28 cellular contexts compared by ENCODE assay signal in the genomic region with DNA sequence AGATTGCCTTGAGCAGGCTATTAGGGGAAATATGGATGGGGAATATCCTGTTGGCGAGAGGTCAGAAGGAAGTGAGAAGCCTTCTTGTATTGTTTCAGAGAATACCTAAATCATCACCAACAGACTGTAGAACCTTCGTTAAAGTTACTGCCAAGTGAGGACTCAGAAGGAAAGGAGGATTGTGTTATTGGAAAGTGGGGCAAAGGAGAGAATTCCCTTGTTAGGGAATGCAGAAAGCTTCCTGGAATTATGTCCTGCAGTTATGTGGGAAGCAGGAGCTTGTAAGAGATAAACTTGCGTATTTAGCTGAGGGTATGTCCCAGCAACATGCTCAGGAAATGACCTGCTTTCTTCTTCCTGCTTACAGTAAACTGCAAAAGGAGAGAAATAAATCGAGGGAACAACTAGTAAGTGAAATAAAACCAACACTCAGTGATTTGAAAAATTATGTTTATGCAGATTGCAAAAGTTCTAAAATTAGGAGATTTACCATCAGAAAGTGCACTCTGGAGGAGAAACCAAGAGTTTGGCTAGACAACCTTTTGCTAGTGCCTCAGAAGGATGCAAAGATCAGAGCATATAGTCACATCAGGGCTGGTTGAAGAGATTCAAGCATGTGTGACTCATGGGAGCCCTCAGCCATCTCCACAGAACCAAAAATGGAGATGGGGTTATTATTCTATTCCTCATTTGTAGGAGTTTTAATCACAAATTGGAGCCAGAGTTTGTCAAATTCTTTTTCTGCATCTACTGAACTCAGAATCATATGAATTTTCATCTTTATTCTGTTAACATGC. TPM values are rescaled to one million over a fixed set of nuclear protein-coding genes. Genes with fewer than 3 reads are reported as not detected.
DNase-seq lines count a peak whose midpoint lies in the region; ATAC-seq and TF ChIP-seq lines count a peak whose summit lies in the region.
"Had no signal": no experiment of that assay in that cellular context is flagged by ENCODE, and none has a peak within 500 bp of the region (broad histone marks: within the 10 kb centered on the region; RNA-seq: fewer than 3 reads in every experiment).

No MANE protein-coding gene starts in this region.

- H2AFZ ChIP-seq in OCI-LY7 (ENCODE audit: low read length), result peak overlapping the region; percentile 41; the same call in 1 of the 2 replicates

- 0 out of 2 replicates have a peak overlapping the region, but pooled peaks have one; percentile 20 for H3K4me2 ChIP-seq in OCI-LY7 (ENCODE audit: low read length)
- H3K4me2 ChIP-seq: KMS-11 had no signal

- H3K36me3 Mint-ChIP-seq in endothelial cell (ENCODE audit: low read depth, unreplicated experiment), result no peaks in the 10 kb centered on the region
- H3K36me3 Mint-ChIP-seq: activated naive CD4-positive, alpha-beta T cell treated with anti-CD3 and anti-CD28 coated beads, Interleukin-2, amount 50 U/mL, for 72 hours had no signal

- ATAC-seq in Right ventricle myocardium inferior, result no peak
- ATAC-seq in gastrocnemius medialis, result no peak
- no peak for ATAC-seq in stimulated activated naive CD8-positive, alpha-beta T cell treated with anti-CD3 and anti-CD28 coated beads, Interleukin-15, amount 100 ng/mL, for 72 hours
- ATAC-seq: activated CD8-positive, alpha-beta T cell treated with anti-CD3 and anti-CD28 coated beads, Interleukin-2, amount 10 ng/mL, durations not matched to agents 7 days and 5 days; activated naive CD4-positive, alpha-beta T cell treated with anti-CD3 and anti-CD28 coated beads, Interleukin-2, amount 50 U/mL, for 72 hours; effector memory CD8-positive, alpha-beta T cell had no signal

- TF ChIP-seq CTCF in OCI-LY7 (conservative IDR thresholded peaks at IDR 0.05; ENCODE audit: low read length), result no peak
- no peak for TF ChIP-seq CTCF in endothelial cell (IDR thresholded peaks at IDR 0.05; ENCODE audit: unreplicated experiment)
- TF ChIP-seq CTCF in spleen (IDR thresholded peaks at IDR 0.05 in 8 of 11, conservative IDR thresholded peaks at IDR 0.05 in 3 of 11), result no peak
- no peak for TF ChIP-seq CTCF in gastrocnemius medialis (IDR thresholded peaks at IDR 0.05 in 4 of 5, conservative IDR thresholded peaks at IDR 0.05 in 1 of 5)

- no peaks in the 10 kb centered on the region for H3K9me3 ChIP-seq in OCI-LY7 (ENCODE audit: low read length)
- H3K9me3 ChIP-seq in spleen, result no peaks in the 10 kb centered on the region
- no peaks in the 10 kb centered on the region for H3K9me3 ChIP-seq in gastrocnemius medialis
- H3K9me3 ChIP-seq: esophagus muscularis mucosa, SJSA1, upper lobe of left lung had no signal

- CTCF ChIA-PET in OCI-LY7 (lab: Charles Lee; ENCODE audit: unreplicated experiment), result no interaction called here

- H3K4me3 Mint-ChIP-seq in endothelial cell (ENCODE audit: unreplicated experiment), result peak overlapping the region; percentile 44
- no peak overlapping the region for H3K4me3 Mint-ChIP-seq in stimulated activated naive CD8-positive, alpha-beta T cell treated with anti-CD3 and anti-CD28 coated beads, Interleukin-15, amount 100 ng/mL, for 72 hours
- H3K4me3 Mint-ChIP-seq: activated CD8-positive, alpha-beta T cell treated with anti-CD3 and anti-CD28 coated beads, Interleukin-2, amount 10 ng/mL, durations not matched to agents 7 days and 5 days; effector memory CD8-positive, alpha-beta T cell had no signal

- DNase-seq in OCI-LY7 (ENCODE audit: low spot score), result no peak
- DNase-seq in endothelial cell (ENCODE audit: low spot score), result peak; percentile 18
- peak; percentile 36 to 71 for DNase-seq in lung microvascular endothelial cell (ENCODE audit: low read depth in 2 of 2)
- DNase-seq in spleen, result no peak
- no peak for DNase-seq in Right ventricle myocardium inferior (ENCODE audit: missing footprints)
- DNase-seq in gastrocnemius medialis, result no peak
- no peak for DNase-seq in stimulated activated naive CD8-positive, alpha-beta T cell treated with anti-CD3 and anti-CD28 coated beads, Interleukin-15, amount 100 ng/mL, for 72 hours
- DNase-seq: activated CD8-positive, alpha-beta T cell treated with anti-CD3 and anti-CD28 coated beads, Interleukin-2, amount 10 ng/mL, durations not matched to agents 7 days and 5 days; aorta; C1 segment of cervical spinal cord; COR-L47; DMS79 treated with DMSO at 0.1 percent for 48 hours; effector memory CD8-positive, alpha-beta T cell; NCI-H1417; NCI-H2081; NCI-H226; stimulated activated CD4-positive, alpha-beta T cell treated with anti-CD3 and anti-CD28 coated beads, Interleukin-1b, Interleukin-23, amount 100 ng/mL, for 48 hours; T-helper 1 cell; upper lobe of left lung had no signal

- H3K27ac Mint-ChIP-seq in endothelial cell (ENCODE audit: unreplicated experiment), result peak overlapping the region; percentile 95
- H3K27ac Mint-ChIP-seq in stimulated activated naive CD8-positive, alpha-beta T cell treated with anti-CD3 and anti-CD28 coated beads, Interleukin-15, amount 100 ng/mL, for 72 hours, result no peak overlapping the region
- H3K27ac Mint-ChIP-seq: activated CD8-positive, alpha-beta T cell treated with anti-CD3 and anti-CD28 coated beads, Interleukin-2, amount 10 ng/mL, durations not matched to agents 7 days and 5 days; activated naive CD4-positive, alpha-beta T cell treated with anti-CD3 and anti-CD28 coated beads, Interleukin-2, amount 50 U/mL, for 72 hours; activated T-helper 2 cell treated with anti-CD3 and anti-CD28 coated beads, Interferon-gamma antibody, Interleukin-2, Interleukin-4, amounts not matched to agents 10 μg/mL and 5 μg/mL and 100 μg/mL, durations not matched to agents 14 hours and 24 hours and 36 hours; effector memory CD8-positive, alpha-beta T cell; progenitor cell of endocrine pancreas had no signal

- in situ Hi-C loops in gastrocnemius medialis (cut with MboI; ENCODE audit: low sequenced_read_pairs in 4 of 4), result no loop called here

- H3K4me1 ChIP-seq in OCI-LY7 (ENCODE audit: insufficient read depth, low read length, poor library complexity, severe bottlenecking), result no peaks in the 10 kb centered on the region
- H3K4me1 ChIP-seq in spleen, result peaks cover 0 to 16% (median 3%) of the 10 kb centered on the region in 6 donors
- peaks cover 0 to 9% of the 10 kb centered on the region in 2 donors for H3K4me1 ChIP-seq in gastrocnemius medialis
- H3K4me1 ChIP-seq: SJSA1 had no signal

- intact Hi-C loops in OCI-LY7 (cut with micrococcal nuclease; ENCODE audit: unreplicated experiment), result loop anchor here (10.0 kb wide), 1 partner anchor 202 kb away; no protein-coding TSS in a partner anchor
- intact Hi-C loops in spleen (cut with DNase I; ENCODE audit: low total_unique reads), result loop anchor here (10.0 kb wide), 1 partner anchor 338 kb away; no protein-coding TSS in a partner anchor
- intact Hi-C loops in Right ventricle myocardium inferior (cut with DNase I), result loop anchor here (10.0 kb wide), 1 partner anchor 188 kb away; no protein-coding TSS in a partner anchor
- intact Hi-C loops in gastrocnemius medialis (cut with DNase I; ENCODE audit: low total_unique reads), result loop anchor here (5.0 kb wide), 1 partner anchor 1005 kb away; no protein-coding TSS in a partner anchor

- H3K27me3 Mint-ChIP-seq in endothelial cell (ENCODE audit: unreplicated experiment), result no peaks in the 10 kb centered on the region
- peaks cover 47% of the 10 kb centered on the region for H3K27me3 Mint-ChIP-seq in stimulated activated naive CD8-positive, alpha-beta T cell treated with anti-CD3 and anti-CD28 coated beads, Interleukin-15, amount 100 ng/mL, for 72 hours

- H3K36me3 ChIP-seq in OCI-LY7 (ENCODE audit: insufficient read depth, low read length) (no peaks in the 10 kb centered on the region), spleen (no peaks in the 10 kb centered on the region), gastrocnemius medialis (no peaks in the 10 kb centered on the region)
- H3K36me3 ChIP-seq: esophagus muscularis mucosa, SJSA1, upper lobe of left lung had no signal

- H3K4me1 Mint-ChIP-seq in endothelial cell (ENCODE audit: unreplicated experiment), result peaks cover 43% of the 10 kb centered on the region
- no peaks in the 10 kb centered on the region for H3K4me1 Mint-ChIP-seq in stimulated activated naive CD8-positive, alpha-beta T cell treated with anti-CD3 and anti-CD28 coated beads, Interleukin-15, amount 100 ng/mL, for 72 hours

- no peaks in the 10 kb centered on the region for H4K20me1 ChIP-seq in OCI-LY7 (ENCODE audit: insufficient read depth, low read length)

- H3K4me3 ChIP-seq in OCI-LY7 (ENCODE audit: low read depth, low read length, poor library complexity, severe bottlenecking) (no peak overlapping the region), spleen (no peak overlapping the region), gastrocnemius medialis (no peak overlapping the region)
- H3K4me3 ChIP-seq: esophagus muscularis mucosa, SJSA1, upper lobe of left lung had no signal

- H3K27ac ChIP-seq in OCI-LY7 (ENCODE audit: low read depth, low read length, poor library complexity, severe bottlenecking) (no peak overlapping the region), spleen (peak overlapping the region in 5 of 8 donors; percentile 30 to 60 (median 41)), gastrocnemius medialis (peak overlapping the region in 1 of 4 donors; percentile 13)
- H3K27ac ChIP-seq: KMS-11, SJSA1 had no signal

- POLR2A ChIA-PET in OCI-LY7 (lab: Charles Lee), result no interaction called here

- no peaks in the 10 kb centered on the region for H3K9me2 ChIP-seq in OCI-LY7 (ENCODE audit: insufficient read depth, low read length)

- no peaks in the 10 kb centered on the region for H3K9me3 Mint-ChIP-seq in endothelial cell (ENCODE audit: unreplicated experiment)
- H3K9me3 Mint-ChIP-seq in stimulated activated naive CD8-positive, alpha-beta T cell treated with anti-CD3 and anti-CD28 coated beads, Interleukin-15, amount 100 ng/mL, for 72 hours, result no peaks in the 10 kb centered on the region
- H3K9me3 Mint-ChIP-seq: activated naive CD4-positive, alpha-beta T cell treated with anti-CD3 and anti-CD28 coated beads, Interleukin-2, amount 50 U/mL, for 72 hours; activated T-helper 2 cell treated with anti-CD3 and anti-CD28 coated beads, Interferon-gamma antibody, Interleukin-2, Interleukin-4, amounts not matched to agents 10 μg/mL and 5 μg/mL and 100 μg/mL, durations not matched to agents 14 hours and 24 hours and 36 hours had no signal

- TF ChIP-seq POLR2A in spleen (IDR thresholded peaks at IDR 0.05), result no peak
- no peak for TF ChIP-seq POLR2A in gastrocnemius medialis (IDR thresholded peaks at IDR 0.05)

- BruUV-seq in OCI-LY7 (replicated peaks; lab: Mats Ljungman, UMichigan), result no TSS peak

- H3K79me2 ChIP-seq in OCI-LY7 (ENCODE audit: insufficient read depth, low read depth, low read length), result no peaks in the 10 kb centered on the region

- H3K27me3 ChIP-seq in spleen (replicated peaks in 1 of 7) (peaks cover 0 to 17% (median 0%) of the 10 kb centered on the region in 7 donors), gastrocnemius medialis (no peaks in the 10 kb centered on the region)
- H3K27me3 ChIP-seq: SJSA1, upper lobe of left lung had no signal

- 41 to 47% (median 45%) methylated on average over 4 of the region's 4 CpGs for WGBS in spleen, 5 donors

RNA-seq across cellular contexts. Expression of a gene that starts 32.7 kb away (rescaled TPM):
- not detected in 2 replicates for total RNA-seq in OCI-LY7 (2014; rRNA removed; shearing (Covaris generic))
- total RNA-seq in OCI-LY7 (2022), result not detected in 2 replicates
- total RNA-seq in endothelial cell (ENCODE audit: unreplicated experiment), result 0.15 TPM
- total RNA-seq in lung microvascular endothelial cell, result not detected in 2 replicates
- total RNA-seq in spleen, result under 1 TPM in 4 of 7 donors, not detected in 3; 0.32 to 0.85 (median 0.61) TPM
- under 1 TPM; 0.03 to 0.32 (median 0.20) TPM for polyA plus RNA-seq in spleen
- total RNA-seq in Right ventricle myocardium inferior, result not detected
- under 1 TPM in 2 of 4 donors, not detected in 2; 0.09 to 0.13 TPM for total RNA-seq in gastrocnemius medialis
- total RNA-seq: activated CD8-positive, alpha-beta T cell treated with anti-CD3 and anti-CD28 coated beads, Interleukin-2, amount 10 ng/mL, durations not matched to agents 7 days and 5 days; activated naive CD4-positive, alpha-beta T cell treated with anti-CD3 and anti-CD28 coated beads, Interleukin-2, amount 50 U/mL, for 72 hours; activated T-helper 2 cell treated with anti-CD3 and anti-CD28 coated beads, Interferon-gamma antibody, Interleukin-2, Interleukin-4, amounts not matched to agents 10 μg/mL and 5 μg/mL and 100 μg/mL, durations not matched to agents 14 hours and 24 hours and 36 hours; myocyte; progenitor cell of endocrine pancreas; SJSA1 had no signal
- polyA plus RNA-seq: AG04450, aorta, keratinocyte had no signal

Comparison
In these comparisons a context has a peak if more than half of its experiments do, and no peak if none do; other contexts are left out.
1. DNase-seq: peak in endothelial cell (single experiment) and lung microvascular endothelial cell (2 of 2); none in OCI-LY7 (single experiment), spleen (single experiment), Right ventricle myocardium inferior (single experiment), gastrocnemius medialis (0 of 2) and stimulated activated naive CD8-positive, alpha-beta T cell treated with anti-CD3 and anti-CD28 coated beads, Interleukin-15, amount 100 ng/mL, for 72 hours (0 of 2).